In genomic region chr14:69610020-69610858, GRCh38 we compare ENCODE assay signal across 9 cellular contexts. TPM values are rescaled to one million over a fixed set of nuclear protein-coding genes. Genes with fewer than 3 reads are reported as not detected.
DNase-seq lines count a peak whose midpoint lies in the region; ATAC-seq, FAIRE-seq and TF ChIP-seq lines count a peak whose summit lies in the region.
"Had no signal": no experiment of that assay in that cellular context is flagged by ENCODE, and none has a peak within 500 bp of the region (broad histone marks: within the 10 kb centered on the region; RNA-seq: fewer than 3 reads in every experiment).

No MANE protein-coding gene starts in this region.

- peaks cover 0 to 26% of the 10 kb centered on the region in 2 experiments; a peak in 2 of 4 replicates for H3K4me1 ChIP-seq in SK-N-SH (ENCODE audit: control insufficient read depth in 1 of 2, insufficient read depth in 2 of 2, low read depth in 1 of 2, low read length in 1 of 2)
- peaks cover 35% of the 10 kb centered on the region for H3K4me1 ChIP-seq in keratinocyte (ENCODE audit: control insufficient read depth, extremely low read depth, insufficient read depth, low read length)

- peak overlapping the region; percentile 66 for H3K9ac ChIP-seq in SK-N-SH
- H3K9ac ChIP-seq in keratinocyte (ENCODE audit: control insufficient read depth, extremely low read depth, insufficient read depth, low read length), result peak overlapping the region; percentile 80

- POLR2A ChIA-PET in SK-N-SH (lab: Yijun Ruan, JAX), result interaction anchor here (1.0 to 1.6 kb wide), 3 partner anchors 117 to 160 kb away, joined by 3 to 5 read pairs (median 3); partner anchors contain the start of gene SRSF5
- POLR2A ChIA-PET in activated naive CD8-positive, alpha-beta T cell treated with anti-CD3 and anti-CD28 coated beads, Interleukin-2, amount 10 ng/mL, durations not matched to agents 7 days and 5 days (lab: Charles Lee), result interaction anchor here (0.7 to 2.8 kb wide), 6 partner anchors 13 to 157 kb away, joined by 3 to 25 read pairs (median 9); partner anchors contain the start of gene SRSF5

- peak overlapping the region; percentile 84 for H3K27ac Mint-ChIP-seq in activated naive CD8-positive, alpha-beta T cell treated with anti-CD3 and anti-CD28 coated beads, Interleukin-2, amount 10 ng/mL, durations not matched to agents 7 days and 5 days

- H3K4me3 Mint-ChIP-seq in activated naive CD8-positive, alpha-beta T cell treated with anti-CD3 and anti-CD28 coated beads, Interleukin-2, amount 10 ng/mL, durations not matched to agents 7 days and 5 days, result peak overlapping the region; percentile 86

- H3K9me3 ChIP-seq in SK-N-SH, result no peaks in the 10 kb centered on the region
- H3K9me3 ChIP-seq in keratinocyte (ENCODE audit: control insufficient read depth, low read depth, low read length), result no peaks in the 10 kb centered on the region

- TF ChIP-seq EP300 in SK-N-SH (IDR thresholded peaks at IDR 0.05; ENCODE audit: borderline replicate concordance in 1 of 2, low read depth in 1 of 2, low read length in 1 of 2), result no peak

- H2AFZ ChIP-seq in SK-N-SH (ENCODE audit: low read depth), result peak overlapping the region; percentile 98
- H2AFZ ChIP-seq in keratinocyte (ENCODE audit: control insufficient read depth, low read length), result peak overlapping the region; percentile 95

- WGBS in SK-N-SH (ENCODE audit: low lambda C conversion rate), result 61% methylated on average over 8 of the region's 8 CpGs

- CTCF ChIA-PET in SK-N-SH (lab: Yijun Ruan, JAX), result interaction anchor here (1.0 to 12.2 kb wide), 5 partner anchors 25 to 116 kb away, joined by 3 to 96 read pairs (median 5); partner anchors contain the start of gene CCDC177

- dilution Hi-C loops in keratinocyte (cut with MboI; ENCODE audit: extremely low pct_ligation_motif_present, low sequenced_read_pairs), result no loop called here

- no peaks in the 10 kb centered on the region for H3K27me3 Mint-ChIP-seq in activated naive CD8-positive, alpha-beta T cell treated with anti-CD3 and anti-CD28 coated beads, Interleukin-2, amount 10 ng/mL, durations not matched to agents 7 days and 5 days

- H3K79me2 ChIP-seq in SK-N-SH (ENCODE audit: insufficient read depth) (peaks cover 30% of the 10 kb centered on the region), keratinocyte (ENCODE audit: control insufficient read depth, insufficient read depth, low read length) (peaks cover 34% of the 10 kb centered on the region)

- H3K9me1 ChIP-seq in keratinocyte (ENCODE audit: control insufficient read depth, extremely low read depth, insufficient read depth, low read length), result peaks cover 2% of the 10 kb centered on the region

- no peaks in the 10 kb centered on the region for H4K20me1 ChIP-seq in SK-N-SH (ENCODE audit: insufficient read depth)
- peaks cover 2% of the 10 kb centered on the region for H4K20me1 ChIP-seq in keratinocyte (ENCODE audit: control insufficient read depth, extremely low read depth, insufficient read depth, low read length)

- H3K4me2 ChIP-seq in SK-N-SH, result peak overlapping the region; percentile 82
- H3K4me2 ChIP-seq in keratinocyte (ENCODE audit: control insufficient read depth, extremely low read depth, insufficient read depth, low read depth, low read length), result peak overlapping the region; percentile 96

- H3K9me2 ChIP-seq in SK-N-SH, result no peaks in the 10 kb centered on the region

- H3K36me3 Mint-ChIP-seq in activated naive CD8-positive, alpha-beta T cell treated with anti-CD3 and anti-CD28 coated beads, Interleukin-2, amount 10 ng/mL, durations not matched to agents 7 days and 5 days, result peaks cover 2% of the 10 kb centered on the region

- H3K9me3 Mint-ChIP-seq in activated naive CD8-positive, alpha-beta T cell treated with anti-CD3 and anti-CD28 coated beads, Interleukin-2, amount 10 ng/mL, durations not matched to agents 7 days and 5 days, result no peaks in the 10 kb centered on the region

- peaks cover 42% of the 10 kb centered on the region for H3K4me1 Mint-ChIP-seq in activated naive CD8-positive, alpha-beta T cell treated with anti-CD3 and anti-CD28 coated beads, Interleukin-2, amount 10 ng/mL, durations not matched to agents 7 days and 5 days

- H3K4me3 ChIP-seq in SK-N-SH (ENCODE audit: low read depth in 2 of 2, low read length in 1 of 2) (peak overlapping the region; percentile 67), keratinocyte (ENCODE audit: control insufficient read depth in 2 of 3, extremely low read depth in 1 of 3, insufficient read depth in 2 of 3, low read depth in 1 of 3, low read length in 3 of 3) (peak overlapping the region; percentile 38 to 81 (median 75))

- FAIRE-seq in keratinocyte (lab: Jason Lieb, UNC), result no peak
- FAIRE-seq: islet of Langerhans had no signal

- peak overlapping the region; percentile 34 to 89 for H3K27ac ChIP-seq in SK-N-SH (ENCODE audit: low read depth in 2 of 2, low read length in 1 of 2)
- H3K27ac ChIP-seq in keratinocyte (ENCODE audit: control insufficient read depth, insufficient read depth, low read length), result peak overlapping the region; percentile 69
- peak overlapping the region; percentile 85 for H3K27ac ChIP-seq in substantia nigra (ENCODE audit: low read depth, low read length, poor library complexity, severe bottlenecking)

- H3K36me3 ChIP-seq in SK-N-SH (replicated peaks in 1 of 2; ENCODE audit: control insufficient read depth in 1 of 2, insufficient read depth in 2 of 2, low read length in 1 of 2) (no peaks in the 10 kb centered on the region), keratinocyte (ENCODE audit: control insufficient read depth in 2 of 2, extremely low read depth in 1 of 2, insufficient read depth in 2 of 2, low read length in 2 of 2) (peaks cover 0 to 3% of the 10 kb centered on the region in 2 experiments)

- TF ChIP-seq CTCF in SK-N-SH (IDR thresholded peaks at IDR 0.05), result no peak
- TF ChIP-seq CTCF in keratinocyte (optimal IDR thresholded peaks at IDR 0.05 in 1 of 3, IDR thresholded peaks at IDR 0.05 in 1 of 3, conservative IDR thresholded peaks at IDR 0.05 in 1 of 3; ENCODE audit: extremely low read depth in 1 of 3, insufficient read depth in 2 of 3, low read length in 3 of 3), result no peak

- no peak for TF ChIP-seq RAD21 in SK-N-SH (IDR thresholded peaks at IDR 0.05; ENCODE audit: low read length)

- DNase-seq in SK-N-SH, result no peak
- DNase-seq in activated naive CD8-positive, alpha-beta T cell treated with anti-CD3 and anti-CD28 coated beads, Interleukin-2, amount 10 ng/mL, durations not matched to agents 7 days and 5 days, result no peak
- DNase-seq in keratinocyte (ENCODE audit: low read depth, low spot score), result no peak
- peak in 1 of 49 donors; percentile 28 for DNase-seq in substantia nigra (lab: John Stamatoyannopoulos, UW)

- no peak; the same call in 1 of the 3 replicates for ATAC-seq in SK-N-SH treated with all-trans-retinoic acid at 6 μM for 48 hours
- no peak for ATAC-seq in activated naive CD8-positive, alpha-beta T cell treated with anti-CD3 and anti-CD28 coated beads, Interleukin-2, amount 10 ng/mL, durations not matched to agents 7 days and 5 days (ENCODE audit: low read depth)
- ATAC-seq in GM21515 (IDR thresholded peaks at IDR 0.05; ENCODE audit: unreplicated experiment), result no peak
- ATAC-seq in HG03378 (IDR thresholded peaks at IDR 0.05; ENCODE audit: unreplicated experiment), result no peak
- ATAC-seq in HG03520 (IDR thresholded peaks at IDR 0.05; ENCODE audit: unreplicated experiment), result no peak

- H3F3A ChIP-seq in SK-N-SH (replicated peaks; ENCODE audit: insufficient read depth), result no peaks in the 10 kb centered on the region

- H3K27me3 ChIP-seq in SK-N-SH (ENCODE audit: insufficient read depth) (no peaks in the 10 kb centered on the region), keratinocyte (ENCODE audit: control insufficient read depth, extremely low read depth, insufficient read depth, low read length) (no peaks in the 10 kb centered on the region)

TF ChIP-seq in SK-N-SH, 30 proteins besides CTCF, POLR2A, EP300 and RAD21:
- TF ChIP-seq FOXJ3 (CRISPR knock-in tag; IDR thresholded peaks at IDR 0.05), result no peak
- TF ChIP-seq TCF12 (IDR thresholded peaks at IDR 0.05), result no peak
- TF ChIP-seq GATA2 (CRISPR knock-in tag; IDR thresholded peaks at IDR 0.05), result no peak
- TF ChIP-seq RXRA (IDR thresholded peaks at IDR 0.05; ENCODE audit: borderline replicate concordance, low read depth), result no peak
- no peak for TF ChIP-seq TEAD4 (IDR thresholded peaks at IDR 0.05; ENCODE audit: borderline replicate concordance, insufficient read depth)

TF ChIP-seq in SK-N-SH treated with all-trans-retinoic acid at 6 μM for 48 hours, 23 proteins besides CTCF, POLR2A, EP300 and RAD21 (continues in another document):
- TF ChIP-seq ARNTL (CRISPR knock-in tag; IDR thresholded peaks at IDR 0.05; ENCODE audit: borderline replicate concordance, low read depth), result no peak
- TF ChIP-seq ISL1 (CRISPR knock-in tag; IDR thresholded peaks at IDR 0.05), result no peak
- no peak for TF ChIP-seq PPARA (CRISPR knock-in tag; IDR thresholded peaks at IDR 0.05; ENCODE audit: borderline replicate concordance)
- TF ChIP-seq ZNF70 (CRISPR knock-in tag; IDR thresholded peaks at IDR 0.05), result no peak

RNA-seq across cellular contexts. Expression of gene SUSD6, which starts 1.2 kb away (rescaled TPM):
- polyA plus RNA-seq in SK-N-SH (2012; rRNA removed) (8.5 and 9.5 TPM in 2 replicates), keratinocyte (10.5 to 12.8 TPM (median 12.0 TPM) in 3 replicates)
- polyA plus RNA-seq in SK-N-SH (2012; cell fraction: cytosol; rRNA removed), result 5.2 and 7.2 TPM in 2 replicates
- polyA plus RNA-seq in SK-N-SH (2012; cell fraction: nucleus; rRNA removed), result 16.8 and 20.7 TPM in 2 replicates
- total RNA-seq in activated naive CD8-positive, alpha-beta T cell treated with anti-CD3 and anti-CD28 coated beads, Interleukin-2, amount 10 ng/mL, durations not matched to agents 7 days and 5 days, result 10 to 100 TPM; 42.9 to 44.5 TPM
- polyA plus RNA-seq in keratinocyte (2011; ENCODE audit: low read depth), result 9.1 TPM
- 4.2 and 5.2 TPM in 2 replicates for polyA plus RNA-seq in keratinocyte (2011; cell fraction: cytosol; rRNA removed)
- polyA plus RNA-seq in keratinocyte (2011; cell fraction: nucleus; rRNA removed), result 42.5 and 45.1 TPM in 2 replicates
- polyA plus RNA-seq in keratinocyte (2012; ENCODE audit: low replicate concordance), result 9.9 and 16.3 TPM in 2 replicates
- 17.4 to 22.2 TPM (median 19.8 TPM) in 3 replicates for polyA minus RNA-seq in keratinocyte
- polyA minus RNA-seq in keratinocyte (2011; cell fraction: cytosol; rRNA and poly(A)+ RNA removed), result 7.5 TPM
- 26.7 and 33.3 TPM in 2 replicates for polyA minus RNA-seq in keratinocyte (2011; cell fraction: nucleus; rRNA and poly(A)+ RNA removed)

RNA-seq across cellular contexts. Expression of gene CCDC177, which starts 35.6 kb away (rescaled TPM):
- polyA plus RNA-seq in SK-N-SH (2012; rRNA removed) (not detected in 2 replicates), keratinocyte (not detected in 3 replicates)
- not detected in 2 replicates for polyA plus RNA-seq in SK-N-SH (2012; cell fraction: cytosol; rRNA removed)
- not detected in 2 replicates for polyA plus RNA-seq in SK-N-SH (2012; cell fraction: nucleus; rRNA removed)
- not detected for total RNA-seq in activated naive CD8-positive, alpha-beta T cell treated with anti-CD3 and anti-CD28 coated beads, Interleukin-2, amount 10 ng/mL, durations not matched to agents 7 days and 5 days
- not detected for polyA plus RNA-seq in keratinocyte (2011; ENCODE audit: low read depth)
- not detected in 2 replicates for polyA plus RNA-seq in keratinocyte (2011; cell fraction: cytosol; rRNA removed)
- not detected in 2 replicates for polyA plus RNA-seq in keratinocyte (2011; cell fraction: nucleus; rRNA removed)
- polyA plus RNA-seq in keratinocyte (2012; ENCODE audit: low replicate concordance), result 0.03 TPM in 1 of 2 replicates, not detected in the other
- not detected in 3 replicates for polyA minus RNA-seq in keratinocyte
- polyA minus RNA-seq in keratinocyte (2011; cell fraction: cytosol; rRNA and poly(A)+ RNA removed), result not detected
- not detected in 2 replicates for polyA minus RNA-seq in keratinocyte (2011; cell fraction: nucleus; rRNA and poly(A)+ RNA removed)
